ENCODE assay signal across 24 cellular contexts in genomic region chr6:26380256-26380655, GRCh38. TPM values are rescaled to one million over a fixed set of nuclear protein-coding genes. Genes with fewer than 3 reads are reported as not detected.
DNase-seq lines count a peak whose midpoint lies in the region; ATAC-seq and TF ChIP-seq lines count a peak whose summit lies in the region.
"Had no signal": no experiment of that assay in that cellular context is flagged by ENCODE, and none has a peak within 500 bp of the region (broad histone marks: within the 10 kb centered on the region; RNA-seq: fewer than 3 reads in every experiment).

No MANE protein-coding gene starts in this region.

- H3K36me3 Mint-ChIP-seq in natural killer cell: peaks cover 7% of the 10 kb centered on the region
- peaks cover 14% of the 10 kb centered on the region for H3K36me3 Mint-ChIP-seq in natural killer cell treated with Interleukin-12 subunit alpha and Interleukin-12 subunit beta and Interleukin-15 and Interleukin-18, amount 100 ng/mL, for 72 hours
- peaks cover 0 to 21% (median 6%) of the 10 kb centered on the region in 3 donors for H3K36me3 Mint-ChIP-seq in naive thymus-derived CD8-positive, alpha-beta T cell

- no peak overlapping the region for H3K27ac ChIP-seq in ovary
- H3K27ac ChIP-seq: SK-N-MC had no signal

- H3K27ac Mint-ChIP-seq in natural killer cell: peak overlapping the region; percentile 64 to 100
- no peak overlapping the region for H3K27ac Mint-ChIP-seq in natural killer cell treated with Interleukin-12 subunit alpha and Interleukin-12 subunit beta and Interleukin-15 and Interleukin-18, amount 100 ng/mL, for 72 hours
- H3K27ac Mint-ChIP-seq in naive thymus-derived CD8-positive, alpha-beta T cell: peak overlapping the region in 6 of 10 donors; percentile 14 to 90 (median 48)
- H3K27ac Mint-ChIP-seq: H9, HFFc6 had no signal

- no peaks in the 10 kb centered on the region for H3K9me3 ChIP-seq in ovary
- H3K9me3 ChIP-seq: MG63 had no signal

- no peaks in the 10 kb centered on the region for H3K36me3 ChIP-seq in ovary
- H3K36me3 ChIP-seq: MG63 had no signal

- ATAC-seq in natural killer cell: no peak
- ATAC-seq in natural killer cell treated with Interleukin-12 subunit alpha and Interleukin-12 subunit beta and Interleukin-15 and Interleukin-18, amount 100 ng/mL, for 72 hours: no peak
- ATAC-seq in naive thymus-derived CD8-positive, alpha-beta T cell: no peak

- no peaks in the 10 kb centered on the region for H3K27me3 ChIP-seq in ovary
- H3K27me3 ChIP-seq: MG63 had no signal

- TF ChIP-seq CTCF in natural killer cell (IDR thresholded peaks at IDR 0.05) (no peak), epithelial cell of esophagus (IDR thresholded peaks at IDR 0.05; ENCODE audit: insufficient read depth, low read depth, low read length, missing control alignments) (no peak), ovary (IDR thresholded peaks at IDR 0.05) (no peak)

- no peak overlapping the region for H3K4me3 Mint-ChIP-seq in natural killer cell
- H3K4me3 Mint-ChIP-seq in natural killer cell treated with Interleukin-12 subunit alpha and Interleukin-12 subunit beta and Interleukin-15 and Interleukin-18, amount 100 ng/mL, for 72 hours: no peak overlapping the region
- H3K4me3 Mint-ChIP-seq in naive thymus-derived CD8-positive, alpha-beta T cell: no peak overlapping the region
- H3K4me3 Mint-ChIP-seq: H9, HFFc6 had no signal

- DNase-seq in natural killer cell: no peak
- DNase-seq in natural killer cell treated with Interleukin-12 subunit alpha and Interleukin-12 subunit beta and Interleukin-15 and Interleukin-18, amount 100 ng/mL, for 72 hours (ENCODE audit: low spot score): no peak
- DNase-seq in epithelial cell of esophagus (ENCODE audit: low read depth): peak; percentile 28
- no peak for DNase-seq in naive thymus-derived CD8-positive, alpha-beta T cell
- no peak for DNase-seq in ovary
- DNase-seq in epidermal melanocyte (ENCODE audit: insufficient read length, low spot score): no peak
- no peak for DNase-seq in activated gamma-delta T cell treated with Interleukin-2 at 50 U/mL for 16 hours
- DNase-seq in activated CD4-positive, alpha-beta T cell treated with anti-CD3 and anti-CD28 coated beads for 4 hours: no peak
- DNase-seq: AML-193, C1 segment of cervical spinal cord, COR-L47, DMS79, H9, HFFc6, Karpas-422, MG63, NCI-H1417 treated with DMSO at 0.1 percent for 48 hours, NCI-H187 treated with DMSO at 0.1 percent for 48 hours, NCI-H2107, NCI-H446 treated with DMSO at 0.1 percent for 48 hours, NCI-H526 treated with DMSO at 0.1 percent for 48 hours, OCI-M1, SHP77 had no signal

- H3K9me3 Mint-ChIP-seq in natural killer cell: no peaks in the 10 kb centered on the region
- no peaks in the 10 kb centered on the region for H3K9me3 Mint-ChIP-seq in natural killer cell treated with Interleukin-12 subunit alpha and Interleukin-12 subunit beta and Interleukin-15 and Interleukin-18, amount 100 ng/mL, for 72 hours
- no peaks in the 10 kb centered on the region for H3K9me3 Mint-ChIP-seq in naive thymus-derived CD8-positive, alpha-beta T cell
- H3K9me3 Mint-ChIP-seq: H9, HFFc6 had no signal

- no peak overlapping the region for H3K4me3 ChIP-seq in epithelial cell of esophagus (ENCODE audit: low read length)
- no peak overlapping the region for H3K4me3 ChIP-seq in ovary
- H3K4me3 ChIP-seq: MG63, SK-N-MC had no signal

- POLR2A ChIA-PET in naive thymus-derived CD8-positive, alpha-beta T cell (lab: Charles Lee): interaction anchor here (1.4 kb wide), 1 partner anchor 18 kb away, joined by 3 read pairs; no protein-coding TSS in a partner anchor

- WGBS in ovary, 3 donors: 90 to 98% (median 92%) methylated on average over 3 of the region's 3 CpGs

- H3K4me1 ChIP-seq in ovary (ENCODE audit: insufficient read depth): peaks cover 2% of the 10 kb centered on the region

- TF ChIP-seq EP300 in ovary (IDR thresholded peaks at IDR 0.05): no peak

- no peaks in the 10 kb centered on the region for H3K27me3 Mint-ChIP-seq in natural killer cell (ENCODE audit: low read depth in 2 of 2)
- H3K27me3 Mint-ChIP-seq in natural killer cell treated with Interleukin-12 subunit alpha and Interleukin-12 subunit beta and Interleukin-15 and Interleukin-18, amount 100 ng/mL, for 72 hours: no peaks in the 10 kb centered on the region
- H3K27me3 Mint-ChIP-seq in naive thymus-derived CD8-positive, alpha-beta T cell: no peaks in the 10 kb centered on the region

- intact Hi-C loops in natural killer cell (cut with micrococcal nuclease): loop anchor here (5.0 kb wide), 1 partner anchor 77 kb away; the partner anchor contains the start of gene BTN2A1
- intact Hi-C loops in ovary (cut with DNase I): no loop called here

- TF ChIP-seq POLR2A in ovary (IDR thresholded peaks at IDR 0.05): no peak

- H3K4me1 Mint-ChIP-seq in natural killer cell: peaks cover 47 to 48% of the 10 kb centered on the region in 2 donors
- H3K4me1 Mint-ChIP-seq in natural killer cell treated with Interleukin-12 subunit alpha and Interleukin-12 subunit beta and Interleukin-15 and Interleukin-18, amount 100 ng/mL, for 72 hours (ENCODE audit: low read depth in 2 of 2): peaks cover 36 to 49% of the 10 kb centered on the region in 2 donors
- peaks cover 24 to 62% (median 48%) of the 10 kb centered on the region in 4 donors for H3K4me1 Mint-ChIP-seq in naive thymus-derived CD8-positive, alpha-beta T cell

RNA-seq across cellular contexts. Expression of gene BTN2A2, which starts 2.7 kb away (rescaled TPM):
- total RNA-seq in natural killer cell (100 to 1,000 TPM in 1 of 3 donors, 10 to 100 TPM in 2; 72.2 to 104 (median 76.1) TPM), ovary (10 to 100 TPM; 10.7 to 23.0 (median 13.7) TPM)
- total RNA-seq in natural killer cell treated with Interleukin-12 subunit alpha and Interleukin-12 subunit beta and Interleukin-15 and Interleukin-18, amount 100 ng/mL, for 72 hours: 10 to 100 TPM; 24.6 to 31.8 TPM
- total RNA-seq in naive thymus-derived CD8-positive, alpha-beta T cell: 10 to 100 TPM; 24.6 to 26.8 TPM
- polyA plus RNA-seq in naive thymus-derived CD8-positive, alpha-beta T cell: 1 to 10 TPM; 2.3 to 5.8 (median 2.7) TPM
- 10 to 100 TPM in 1 of 2 donors, 1 to 10 TPM in 1; 7.3 to 15.1 TPM for polyA plus RNA-seq in ovary

RNA-seq across cellular contexts. Expression of gene BTN3A2, which starts 15.3 kb away (rescaled TPM):
- total RNA-seq in natural killer cell: 100 to 1,000 TPM; 174 to 260 (median 211) TPM
- total RNA-seq in natural killer cell treated with Interleukin-12 subunit alpha and Interleukin-12 subunit beta and Interleukin-15 and Interleukin-18, amount 100 ng/mL, for 72 hours: 100 to 1,000 TPM; 107 to 133 TPM
- 100 to 1,000 TPM; 148 to 158 TPM for total RNA-seq in naive thymus-derived CD8-positive, alpha-beta T cell
- 100 to 1,000 TPM; 119 to 160 (median 151) TPM for polyA plus RNA-seq in naive thymus-derived CD8-positive, alpha-beta T cell
- total RNA-seq in ovary: 10 to 100 TPM in 6 of 7 donors, 1 to 10 TPM in 1; 9.9 to 36.5 (median 16.5) TPM
- 10 to 100 TPM; 22.9 to 45.7 TPM for polyA plus RNA-seq in ovary

RNA-seq across cellular contexts. Expression of gene BTN3A1, which starts 21.8 kb away (rescaled TPM):
- total RNA-seq in natural killer cell (100 to 1,000 TPM; 285 to 373 (median 348) TPM), ovary (10 to 100 TPM; 11.0 to 33.4 (median 18.4) TPM)
- 10 to 100 TPM; 53.6 to 80.6 TPM for total RNA-seq in natural killer cell treated with Interleukin-12 subunit alpha and Interleukin-12 subunit beta and Interleukin-15 and Interleukin-18, amount 100 ng/mL, for 72 hours
- total RNA-seq in naive thymus-derived CD8-positive, alpha-beta T cell: 100 to 1,000 TPM; 245 to 250 TPM
- polyA plus RNA-seq in naive thymus-derived CD8-positive, alpha-beta T cell: 10 to 100 TPM; 39.8 to 63.0 (median 47.3) TPM
- polyA plus RNA-seq in ovary: 10 to 100 TPM; 14.5 to 64.5 TPM

Comparison
In these comparisons a context has a peak if more than half of its experiments do, and no peak if none do; other contexts are left out.
1. H3K27ac Mint-ChIP-seq: peak in natural killer cell (2 of 2) and naive thymus-derived CD8-positive, alpha-beta T cell (6 of 10); none in natural killer cell treated with Interleukin-12 subunit alpha and Interleukin-12 subunit beta and Interleukin-15 and Interleukin-18, amount 100 ng/mL, for 72 hours (0 of 2).